23 cellular contexts compared by ENCODE assay signal in genomic region chr10:78394050-78394449, GRCh38.
"Had no signal": no experiment of that assay in that cellular context is flagged by ENCODE, and none has a peak within 500 bp of the region (broad histone marks: within the 10 kb centered on the region; RNA-seq: fewer than 3 reads in every experiment).

No MANE protein-coding gene starts in this region.

- H3K27ac Mint-ChIP-seq: activated CD4-positive, alpha-beta memory T cell treated with anti-CD3 and anti-CD28 coated beads for 36 hours; activated CD4-positive, alpha-beta T cell treated with anti-CD3 and anti-CD28 coated beads for 36 hours; activated CD4-positive, alpha-beta T cell treated with anti-CD3 and anti-CD28 coated beads, Interleukin-2, amount 10 ng/mL, durations not matched to agents 24 days and 14 days; activated naive CD4-positive, alpha-beta T cell treated with anti-CD3 and anti-CD28 coated beads, Interleukin-2, amount 10 ng/mL, durations not matched to agents 7 days and 5 days; activated naive CD8-positive, alpha-beta T cell; activated T-cell treated with anti-CD3 and anti-CD28 coated beads, Interleukin-2, amount 50 U/mL, for 24 hours; activated T-cell treated with anti-CD3 and anti-CD28 coated beads, Interleukin-2, amount 50 U/mL, for 72 hours had no signal

- H3K36me3 Mint-ChIP-seq: activated CD4-positive, alpha-beta memory T cell treated with anti-CD3 and anti-CD28 coated beads for 36 hours; activated naive CD4-positive, alpha-beta T cell treated with anti-CD3 and anti-CD28 coated beads, Interleukin-2, amount 10 ng/mL, durations not matched to agents 7 days and 5 days; activated naive CD8-positive, alpha-beta T cell had no signal

- ATAC-seq: activated CD4-positive, alpha-beta T cell treated with anti-CD3 and anti-CD28 coated beads for 36 hours; activated T-cell treated with anti-CD3 and anti-CD28 coated beads, Interleukin-2, amount 50 U/mL, for 72 hours had no signal

- H3K4me3 ChIP-seq: esophagus squamous epithelium had no signal

- H3K36me3 ChIP-seq: brain microvascular endothelial cell, esophagus squamous epithelium had no signal

- H3K9me3 ChIP-seq: esophagus squamous epithelium had no signal

- H3K27me3 Mint-ChIP-seq: activated CD4-positive, alpha-beta memory T cell treated with anti-CD3 and anti-CD28 coated beads for 36 hours; activated CD4-positive, alpha-beta T cell treated with anti-CD3 and anti-CD28 coated beads for 36 hours had no signal

- DNase-seq: activated CD4-positive, alpha-beta memory T cell treated with anti-CD3 and anti-CD28 coated beads for 36 hours; activated CD4-positive, alpha-beta T cell treated with anti-CD3 and anti-CD28 coated beads for 36 hours; activated CD4-positive, alpha-beta T cell treated with anti-CD3 and anti-CD28 coated beads, Interleukin-2, amount 10 ng/mL, durations not matched to agents 24 days and 14 days; activated CD4-positive, CD25-positive, alpha-beta regulatory T cell; activated CD4-positive, CD25-positive, alpha-beta regulatory T cell treated with anti-CD3 and anti-CD28 coated beads, Interleukin-2, amount 50 U/mL, for 72 hours; activated CD8-positive, alpha-beta memory T cell treated with anti-CD3 and anti-CD28 coated beads, Interleukin-2, amount 50 U/mL, for 48 hours; activated gamma-delta T cell; activated naive CD4-positive, alpha-beta T cell; activated naive CD4-positive, alpha-beta T cell treated with anti-CD3 and anti-CD28 coated beads, Interleukin-2, amount 10 ng/mL, durations not matched to agents 7 days and 5 days; activated T-cell treated with anti-CD3 and anti-CD28 coated beads for 4 hours; activated T-cell treated with anti-CD3 and anti-CD28 coated beads, Interleukin-2, amount 50 U/mL, for 24 hours; activated T-cell treated with anti-CD3 and anti-CD28 coated beads, Interleukin-2, amount 50 U/mL, for 72 hours; amniotic stem cell; anterior cingulate cortex; brain microvascular endothelial cell; caudate nucleus; cortex of kidney; dermis blood vessel endothelial cell; effector CD4-positive, alpha-beta T cell; esophagus squamous epithelium; T-helper 2 cell had no signal

- H3K4me1 Mint-ChIP-seq: activated CD4-positive, alpha-beta T cell treated with anti-CD3 and anti-CD28 coated beads for 36 hours; activated CD4-positive, alpha-beta T cell treated with anti-CD3 and anti-CD28 coated beads, Interleukin-2, amount 10 ng/mL, durations not matched to agents 24 days and 14 days; activated naive CD4-positive, alpha-beta T cell treated with anti-CD3 and anti-CD28 coated beads, Interleukin-2, amount 10 ng/mL, durations not matched to agents 7 days and 5 days had no signal

- H3K4me3 Mint-ChIP-seq: activated CD4-positive, alpha-beta memory T cell treated with anti-CD3 and anti-CD28 coated beads for 36 hours; activated CD4-positive, alpha-beta T cell treated with anti-CD3 and anti-CD28 coated beads for 36 hours; activated CD4-positive, alpha-beta T cell treated with anti-CD3 and anti-CD28 coated beads, Interleukin-2, amount 10 ng/mL, durations not matched to agents 24 days and 14 days; activated naive CD4-positive, alpha-beta T cell treated with anti-CD3 and anti-CD28 coated beads, Interleukin-2, amount 10 ng/mL, durations not matched to agents 7 days and 5 days; activated naive CD8-positive, alpha-beta T cell; activated T-cell treated with anti-CD3 and anti-CD28 coated beads, Interleukin-2, amount 50 U/mL, for 24 hours; activated T-cell treated with anti-CD3 and anti-CD28 coated beads, Interleukin-2, amount 50 U/mL, for 72 hours had no signal

- H3K27ac ChIP-seq: brain microvascular endothelial cell, epithelial cell of prostate, esophagus squamous epithelium had no signal

- H3K9me3 Mint-ChIP-seq: activated CD4-positive, alpha-beta memory T cell treated with anti-CD3 and anti-CD28 coated beads for 36 hours; activated CD4-positive, alpha-beta T cell treated with anti-CD3 and anti-CD28 coated beads, Interleukin-2, amount 10 ng/mL, durations not matched to agents 24 days and 14 days; activated naive CD4-positive, alpha-beta T cell treated with anti-CD3 and anti-CD28 coated beads, Interleukin-2, amount 10 ng/mL, durations not matched to agents 7 days and 5 days; activated T-cell treated with anti-CD3 and anti-CD28 coated beads, Interleukin-2, amount 50 U/mL, for 24 hours; activated T-cell treated with anti-CD3 and anti-CD28 coated beads, Interleukin-2, amount 50 U/mL, for 72 hours had no signal

- H3K4me1 ChIP-seq: esophagus squamous epithelium had no signal
